ENCODE assay signal across 9 cellular contexts in genomic region chr1:26602378-26602959, GRCh38.
DNase-seq lines count a peak whose midpoint lies in the region; ATAC-seq, FAIRE-seq and TF ChIP-seq lines count a peak whose summit lies in the region.
"Had no signal": no experiment of that assay in that cellular context is flagged by ENCODE, and none has a peak within 500 bp of the region (broad histone marks: within the 10 kb centered on the region; RNA-seq: fewer than 3 reads in every experiment).

No MANE protein-coding gene starts in this region.

- H3K9me3 ChIP-seq in CD4-positive, alpha-beta memory T cell (ENCODE audit: control insufficient read depth in 1 of 2, low read length in 2 of 2) = no peaks in the 10 kb centered on the region

- H3K9me3 Mint-ChIP-seq in CD4-positive, alpha-beta memory T cell = no peaks in the 10 kb centered on the region
- H3K9me3 Mint-ChIP-seq: T-helper 1 cell treated with Interleukin-12 subunit alpha and Interleukin-12 subunit beta and Interleukin-4 antibody, amounts not matched to agents 30 μg/mL and 1 μg/mL, for 36 hours had no signal

- intact Hi-C loops in CD4-positive, alpha-beta memory T cell (cut with micrococcal nuclease) = loop anchor here (1.0 to 5.0 kb wide), 6 partner anchors 75 to 276 kb away; no protein-coding TSS in a partner anchor

- no peaks in the 10 kb centered on the region for H3K36me3 ChIP-seq in CD4-positive, alpha-beta memory T cell (ENCODE audit: insufficient read depth, low read length)

- H3K4me1 ChIP-seq in CD4-positive, alpha-beta memory T cell (ENCODE audit: insufficient read depth, low read length) = peaks cover 10% of the 10 kb centered on the region

- peak; percentile 89 for FAIRE-seq in frontal cortex (lab: Jason Lieb, UNC)

- H3K4me3 ChIP-seq in CD4-positive, alpha-beta memory T cell (ENCODE audit: low read length in 2 of 2) = no peak overlapping the region
- H3K4me3 ChIP-seq in WI38 (ENCODE audit: low read depth, low read length) = no peak overlapping the region

- no peak for ATAC-seq in GM21737 (IDR thresholded peaks at IDR 0.05; ENCODE audit: unreplicated experiment)
- ATAC-seq in HG02840 (IDR thresholded peaks at IDR 0.05; ENCODE audit: low FRiP score, unreplicated experiment) = no peak

- TF ChIP-seq CTCF in GM20000 (IDR thresholded peaks at IDR 0.05; ENCODE audit: extremely low read depth, missing control alignments) (peak; percentile 55), WI38 (IDR thresholded peaks at IDR 0.05; ENCODE audit: low read depth, low read length) (peak; percentile 39; the same call in 1 of the 2 replicates)

- peak; percentile 52 to 72 (median 70) for DNase-seq in CD4-positive, alpha-beta memory T cell
- peak; percentile 70 for DNase-seq in GM20000 (ENCODE audit: low spot score)
- peak; percentile 37 for DNase-seq in NCI-H2171 (lab: John Stamatoyannopoulos, UW)
- peak; percentile 63 to 67 for DNase-seq in frontal cortex (ENCODE audit: low spot score in 2 of 2)
- peak; percentile 87 for DNase-seq in pons (ENCODE audit: low spot score)

- H3K27me3 Mint-ChIP-seq in CD4-positive, alpha-beta memory T cell = no peaks in the 10 kb centered on the region

- peak overlapping the region in 1 of 7 donors; percentile 35 for H3K27ac Mint-ChIP-seq in CD4-positive, alpha-beta memory T cell
- H3K27ac Mint-ChIP-seq: T-helper 1 cell treated with Interleukin-12 subunit alpha and Interleukin-12 subunit beta and Interleukin-4 antibody, amounts not matched to agents 30 μg/mL and 1 μg/mL, for 36 hours had no signal

- no peak overlapping the region for H3K27ac ChIP-seq in CD4-positive, alpha-beta memory T cell (ENCODE audit: low read depth, low read length)

- no peaks in the 10 kb centered on the region for H3K27me3 ChIP-seq in CD4-positive, alpha-beta memory T cell (ENCODE audit: insufficient read depth, low read length)

- CTCF ChIA-PET in CD4-positive, alpha-beta memory T cell (lab: Charles Lee; ENCODE audit: partially characterized antibody) = interaction anchor here (0.7 to 11.0 kb wide), 55 partner anchors 8 to 575 kb away, joined by 3 to 352 read pairs (median 5); partner anchors contain the start of genes GPN2 and PIGV

- POLR2A ChIA-PET in CD4-positive, alpha-beta memory T cell (lab: Charles Lee; ENCODE audit: partially characterized antibody) = interaction anchor here (0.7 to 10.6 kb wide), 12 partner anchors 16 to 231 kb away, joined by 3 to 104 read pairs (median 4); partner anchors contain the start of gene PIGV

- peaks cover 6 to 9% (median 7%) of the 10 kb centered on the region in 4 donors for H3K4me1 Mint-ChIP-seq in CD4-positive, alpha-beta memory T cell

- H3K36me3 Mint-ChIP-seq in CD4-positive, alpha-beta memory T cell = no peaks in the 10 kb centered on the region

- H3K4me3 Mint-ChIP-seq in CD4-positive, alpha-beta memory T cell = no peak overlapping the region
- H3K4me3 Mint-ChIP-seq: T-helper 1 cell treated with Interleukin-12 subunit alpha and Interleukin-12 subunit beta and Interleukin-4 antibody, amounts not matched to agents 30 μg/mL and 1 μg/mL, for 36 hours had no signal

Comparison
In these comparisons a context has a peak if more than half of its experiments do, and no peak if none do; other contexts are left out.
1. DNase-seq: peak in every context shown above with its lines; median percentile 87 in pons; 70 in CD4-positive, alpha-beta memory T cell; 70 in GM20000; 65 in frontal cortex; 37 in NCI-H2171.